1 cellular context compared by ENCODE assay signal in the genomic region with DNA sequence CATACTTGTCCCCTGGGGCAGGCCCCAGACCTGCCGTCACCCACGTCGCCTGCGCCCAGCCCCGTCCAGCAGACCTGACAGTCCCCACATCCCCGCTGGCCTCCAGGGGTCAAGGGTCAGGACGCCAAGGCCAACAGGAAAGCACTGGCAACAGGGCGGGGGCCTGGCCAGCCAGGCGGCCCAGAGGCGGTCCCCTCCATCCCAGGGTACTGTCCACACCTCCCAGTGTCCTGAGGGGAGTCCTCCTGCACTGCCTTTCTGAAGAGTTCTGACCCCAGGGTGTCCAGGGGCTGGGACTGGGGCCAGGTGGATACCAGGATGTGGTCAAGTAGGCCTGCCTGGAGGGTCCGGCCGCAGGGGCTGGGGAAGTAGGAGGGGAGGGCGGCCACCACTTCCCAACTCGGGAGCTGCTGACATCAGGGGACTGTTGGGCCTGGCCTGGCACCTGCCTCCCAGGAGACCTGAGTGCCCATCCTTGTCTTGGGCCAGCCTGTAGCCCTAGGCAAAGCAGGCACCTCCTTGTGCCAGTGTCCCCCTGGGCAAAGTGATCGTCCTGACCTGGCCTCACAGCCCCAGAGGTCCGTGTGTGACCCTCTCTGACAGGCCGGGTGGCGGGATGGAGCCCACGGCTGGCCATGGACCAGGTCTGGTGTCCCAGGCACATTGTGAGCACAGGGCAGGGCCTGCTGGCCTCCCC.
TF ChIP-seq lines count a peak whose summit lies in the region.

No MANE protein-coding gene starts in this region.

TF ChIP-seq in HepG2, 621 proteins besides CTCF, POLR2A, EP300 and RAD21 (continued from another document and continues in another):
- TF ChIP-seq, protein P1, sequence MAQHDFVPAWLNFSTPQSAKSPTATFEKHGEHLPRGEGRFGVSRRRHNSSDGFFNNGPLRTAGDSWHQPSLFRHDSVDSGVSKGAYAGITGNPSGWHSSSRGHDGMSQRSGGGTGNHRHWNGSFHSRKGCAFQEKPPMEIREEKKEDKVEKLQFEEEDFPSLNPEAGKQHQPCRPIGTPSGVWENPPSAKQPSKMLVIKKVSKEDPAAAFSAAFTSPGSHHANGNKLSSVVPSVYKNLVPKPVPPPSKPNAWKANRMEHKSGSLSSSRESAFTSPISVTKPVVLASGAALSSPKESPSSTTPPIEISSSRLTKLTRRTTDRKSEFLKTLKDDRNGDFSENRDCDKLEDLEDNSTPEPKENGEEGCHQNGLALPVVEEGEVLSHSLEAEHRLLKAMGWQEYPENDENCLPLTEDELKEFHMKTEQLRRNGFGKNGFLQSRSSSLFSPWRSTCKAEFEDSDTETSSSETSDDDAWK (CRISPR knock-in tag; IDR thresholded peaks at IDR 0.05), result no peak
- TF ChIP-seq ZNF296 (CRISPR knock-in tag; conservative IDR thresholded peaks at IDR 0.05) (peak; percentile 97), ZNF550 (CRISPR knock-in tag; IDR thresholded peaks at IDR 0.05; ENCODE audit: borderline replicate concordance) (no peak), ZNF30 (CRISPR knock-in tag; IDR thresholded peaks at IDR 0.05) (no peak), SMC3 (IDR thresholded peaks at IDR 0.05; ENCODE audit: low read length) (no peak), ZNF230 (CRISPR knock-in tag; IDR thresholded peaks at IDR 0.05) (no peak), CREM (IDR thresholded peaks at IDR 0.05) (peak; percentile 53; the same call in 1 of the 2 replicates), CREM (CRISPR knock-in tag; IDR thresholded peaks at IDR 0.05) (no peak), ZNF563 (CRISPR knock-in tag; IDR thresholded peaks at IDR 0.05) (no peak), DPF2 (CRISPR knock-in tag; IDR thresholded peaks at IDR 0.05; ENCODE audit: borderline replicate concordance, low read depth) (peak; percentile 60; the same call in 1 of the 2 replicates), KDM6A (CRISPR knock-in tag; IDR thresholded peaks at IDR 0.05; ENCODE audit: low read depth) (peak; percentile 68; the same call in 1 of the 2 replicates), SNRNP70 (IDR thresholded peaks at IDR 0.05; ENCODE audit: low read depth, low read length) (no peak), PHF21A (CRISPR knock-in tag; IDR thresholded peaks at IDR 0.05) (peak; percentile 85), TGIF2 (CRISPR knock-in tag; IDR thresholded peaks at IDR 0.05) (no peak), SRY (CRISPR knock-in tag; IDR thresholded peaks at IDR 0.05) (peak; percentile 55; the same call in 1 of the 2 replicates), ZNF775 (CRISPR knock-in tag; IDR thresholded peaks at IDR 0.05; ENCODE audit: borderline replicate concordance) (no peak), NFE2 (CRISPR knock-in tag; IDR thresholded peaks at IDR 0.05) (no peak), ZNF292 (CRISPR knock-in tag; IDR thresholded peaks at IDR 0.05; ENCODE audit: borderline replicate concordance, low read depth) (peak; percentile 31; the same call in 1 of the 2 replicates), ZNF788 (CRISPR knock-in tag; IDR thresholded peaks at IDR 0.05; ENCODE audit: borderline replicate concordance) (peak; percentile 53; the same call in 1 of the 2 replicates), ZNF567 (CRISPR knock-in tag; IDR thresholded peaks at IDR 0.05; ENCODE audit: borderline replicate concordance) (no peak), RFX3 (CRISPR knock-in tag; IDR thresholded peaks at IDR 0.05) (no peak), ZNF790 (CRISPR knock-in tag; IDR thresholded peaks at IDR 0.05; ENCODE audit: borderline replicate concordance) (no peak), ZNF432 (CRISPR knock-in tag; IDR thresholded peaks at IDR 0.05; ENCODE audit: borderline replicate concordance) (no peak), ZNF530 (CRISPR knock-in tag; IDR thresholded peaks at IDR 0.05; ENCODE audit: low read depth) (no peak), MAFK (conservative IDR thresholded peaks at IDR 0.05 in 1 of 2, IDR thresholded peaks at IDR 0.05 in 1 of 2; ENCODE audit: low read length in 2 of 2) (no peak), ZNF670 (CRISPR knock-in tag; IDR thresholded peaks at IDR 0.05; ENCODE audit: borderline replicate concordance) (no peak), SSRP1 (CRISPR knock-in tag; IDR thresholded peaks at IDR 0.05) (no peak), ZSCAN20 (CRISPR knock-in tag; IDR thresholded peaks at IDR 0.05; ENCODE audit: borderline replicate concordance) (no peak), HNF4A (CRISPR knock-in tag; IDR thresholded peaks at IDR 0.05) (peak; percentile 81), PITX1 (CRISPR knock-in tag; IDR thresholded peaks at IDR 0.05) (0 out of 2 replicates have a peak, but pooled peaks have one; percentile 40), ZNF121 (CRISPR knock-in tag; IDR thresholded peaks at IDR 0.05) (no peak), KLF6 (CRISPR knock-in tag; IDR thresholded peaks at IDR 0.05) (peak; percentile 36; the same call in 1 of the 2 replicates), ASH2L (IDR thresholded peaks at IDR 0.05; ENCODE audit: insufficient read length, low read depth, low read length) (no peak), GATA4 (IDR thresholded peaks at IDR 0.05; ENCODE audit: borderline replicate concordance, low read depth) (peak; percentile 58; the same call in 1 of the 2 replicates), TBL1XR1 (IDR thresholded peaks at IDR 0.05; ENCODE audit: borderline replicate concordance, low read length, partially characterized antibody) (no peak), U2AF2 (IDR thresholded peaks at IDR 0.05; ENCODE audit: low read depth, low read length) (no peak), STAG1 (CRISPR knock-in tag; IDR thresholded peaks at IDR 0.05) (peak; percentile 22; the same call in 1 of the 2 replicates)
- TF ChIP-seq, protein P2, sequence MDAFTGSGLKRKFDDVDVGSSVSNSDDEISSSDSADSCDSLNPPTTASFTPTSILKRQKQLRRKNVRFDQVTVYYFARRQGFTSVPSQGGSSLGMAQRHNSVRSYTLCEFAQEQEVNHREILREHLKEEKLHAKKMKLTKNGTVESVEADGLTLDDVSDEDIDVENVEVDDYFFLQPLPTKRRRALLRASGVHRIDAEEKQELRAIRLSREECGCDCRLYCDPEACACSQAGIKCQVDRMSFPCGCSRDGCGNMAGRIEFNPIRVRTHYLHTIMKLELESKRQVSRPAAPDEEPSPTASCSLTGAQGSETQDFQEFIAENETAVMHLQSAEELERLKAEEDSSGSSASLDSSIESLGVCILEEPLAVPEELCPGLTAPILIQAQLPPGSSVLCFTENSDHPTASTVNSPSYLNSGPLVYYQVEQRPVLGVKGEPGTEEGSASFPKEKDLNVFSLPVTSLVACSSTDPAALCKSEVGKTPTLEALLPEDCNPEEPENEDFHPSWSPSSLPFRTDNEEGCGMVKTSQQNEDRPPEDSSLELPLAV (CRISPR knock-in tag; conservative IDR thresholded peaks at IDR 0.05; ENCODE audit: low read depth), result no peak
- TF ChIP-seq, protein P3, sequence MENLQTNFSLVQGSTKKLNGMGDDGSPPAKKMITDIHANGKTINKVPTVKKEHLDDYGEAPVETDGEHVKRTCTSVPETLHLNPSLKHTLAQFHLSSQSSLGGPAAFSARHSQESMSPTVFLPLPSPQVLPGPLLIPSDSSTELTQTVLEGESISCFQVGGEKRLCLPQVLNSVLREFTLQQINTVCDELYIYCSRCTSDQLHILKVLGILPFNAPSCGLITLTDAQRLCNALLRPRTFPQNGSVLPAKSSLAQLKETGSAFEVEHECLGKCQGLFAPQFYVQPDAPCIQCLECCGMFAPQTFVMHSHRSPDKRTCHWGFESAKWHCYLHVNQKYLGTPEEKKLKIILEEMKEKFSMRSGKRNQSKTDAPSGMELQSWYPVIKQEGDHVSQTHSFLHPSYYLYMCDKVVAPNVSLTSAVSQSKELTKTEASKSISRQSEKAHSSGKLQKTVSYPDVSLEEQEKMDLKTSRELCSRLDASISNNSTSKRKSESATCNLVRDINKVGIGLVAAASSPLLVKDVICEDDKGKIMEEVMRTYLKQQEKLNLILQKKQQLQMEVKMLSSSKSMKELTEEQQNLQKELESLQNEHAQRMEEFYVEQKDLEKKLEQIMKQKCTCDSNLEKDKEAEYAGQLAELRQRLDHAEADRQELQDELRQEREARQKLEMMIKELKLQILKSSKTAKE (CRISPR knock-in tag; IDR thresholded peaks at IDR 0.05; ENCODE audit: borderline replicate concordance), result 0 out of 2 replicates have a peak, but pooled peaks have one; percentile 63
- TF ChIP-seq, protein P4, sequence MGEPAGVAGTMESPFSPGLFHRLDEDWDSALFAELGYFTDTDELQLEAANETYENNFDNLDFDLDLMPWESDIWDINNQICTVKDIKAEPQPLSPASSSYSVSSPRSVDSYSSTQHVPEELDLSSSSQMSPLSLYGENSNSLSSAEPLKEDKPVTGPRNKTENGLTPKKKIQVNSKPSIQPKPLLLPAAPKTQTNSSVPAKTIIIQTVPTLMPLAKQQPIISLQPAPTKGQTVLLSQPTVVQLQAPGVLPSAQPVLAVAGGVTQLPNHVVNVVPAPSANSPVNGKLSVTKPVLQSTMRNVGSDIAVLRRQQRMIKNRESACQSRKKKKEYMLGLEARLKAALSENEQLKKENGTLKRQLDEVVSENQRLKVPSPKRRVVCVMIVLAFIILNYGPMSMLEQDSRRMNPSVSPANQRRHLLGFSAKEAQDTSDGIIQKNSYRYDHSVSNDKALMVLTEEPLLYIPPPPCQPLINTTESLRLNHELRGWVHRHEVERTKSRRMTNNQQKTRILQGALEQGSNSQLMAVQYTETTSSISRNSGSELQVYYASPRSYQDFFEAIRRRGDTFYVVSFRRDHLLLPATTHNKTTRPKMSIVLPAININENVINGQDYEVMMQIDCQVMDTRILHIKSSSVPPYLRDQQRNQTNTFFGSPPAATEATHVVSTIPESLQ (CRISPR knock-in tag; conservative IDR thresholded peaks at IDR 0.05), result no peak
- TF ChIP-seq, protein P5, sequence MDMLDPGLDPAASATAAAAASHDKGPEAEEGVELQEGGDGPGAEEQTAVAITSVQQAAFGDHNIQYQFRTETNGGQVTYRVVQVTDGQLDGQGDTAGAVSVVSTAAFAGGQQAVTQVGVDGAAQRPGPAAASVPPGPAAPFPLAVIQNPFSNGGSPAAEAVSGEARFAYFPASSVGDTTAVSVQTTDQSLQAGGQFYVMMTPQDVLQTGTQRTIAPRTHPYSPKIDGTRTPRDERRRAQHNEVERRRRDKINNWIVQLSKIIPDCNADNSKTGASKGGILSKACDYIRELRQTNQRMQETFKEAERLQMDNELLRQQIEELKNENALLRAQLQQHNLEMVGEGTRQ (IDR thresholded peaks at IDR 0.05; ENCODE audit: low read depth, low read length), result no peak
- TF ChIP-seq, protein P5 (CRISPR knock-in tag; IDR thresholded peaks at IDR 0.05; ENCODE audit: borderline replicate concordance), result no peak; the same call in 1 of the 2 replicates
- TF ChIP-seq, protein P6, sequence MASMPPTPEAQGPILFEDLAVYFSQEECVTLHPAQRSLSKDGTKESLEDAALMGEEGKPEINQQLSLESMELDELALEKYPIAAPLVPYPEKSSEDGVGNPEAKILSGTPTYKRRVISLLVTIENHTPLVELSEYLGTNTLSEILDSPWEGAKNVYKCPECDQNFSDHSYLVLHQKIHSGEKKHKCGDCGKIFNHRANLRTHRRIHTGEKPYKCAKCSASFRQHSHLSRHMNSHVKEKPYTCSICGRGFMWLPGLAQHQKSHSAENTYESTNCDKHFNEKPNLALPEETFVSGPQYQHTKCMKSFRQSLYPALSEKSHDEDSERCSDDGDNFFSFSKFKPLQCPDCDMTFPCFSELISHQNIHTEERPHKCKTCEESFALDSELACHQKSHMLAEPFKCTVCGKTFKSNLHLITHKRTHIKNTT (CRISPR knock-in tag; IDR thresholded peaks at IDR 0.05), result no peak
- TF ChIP-seq, protein P7, sequence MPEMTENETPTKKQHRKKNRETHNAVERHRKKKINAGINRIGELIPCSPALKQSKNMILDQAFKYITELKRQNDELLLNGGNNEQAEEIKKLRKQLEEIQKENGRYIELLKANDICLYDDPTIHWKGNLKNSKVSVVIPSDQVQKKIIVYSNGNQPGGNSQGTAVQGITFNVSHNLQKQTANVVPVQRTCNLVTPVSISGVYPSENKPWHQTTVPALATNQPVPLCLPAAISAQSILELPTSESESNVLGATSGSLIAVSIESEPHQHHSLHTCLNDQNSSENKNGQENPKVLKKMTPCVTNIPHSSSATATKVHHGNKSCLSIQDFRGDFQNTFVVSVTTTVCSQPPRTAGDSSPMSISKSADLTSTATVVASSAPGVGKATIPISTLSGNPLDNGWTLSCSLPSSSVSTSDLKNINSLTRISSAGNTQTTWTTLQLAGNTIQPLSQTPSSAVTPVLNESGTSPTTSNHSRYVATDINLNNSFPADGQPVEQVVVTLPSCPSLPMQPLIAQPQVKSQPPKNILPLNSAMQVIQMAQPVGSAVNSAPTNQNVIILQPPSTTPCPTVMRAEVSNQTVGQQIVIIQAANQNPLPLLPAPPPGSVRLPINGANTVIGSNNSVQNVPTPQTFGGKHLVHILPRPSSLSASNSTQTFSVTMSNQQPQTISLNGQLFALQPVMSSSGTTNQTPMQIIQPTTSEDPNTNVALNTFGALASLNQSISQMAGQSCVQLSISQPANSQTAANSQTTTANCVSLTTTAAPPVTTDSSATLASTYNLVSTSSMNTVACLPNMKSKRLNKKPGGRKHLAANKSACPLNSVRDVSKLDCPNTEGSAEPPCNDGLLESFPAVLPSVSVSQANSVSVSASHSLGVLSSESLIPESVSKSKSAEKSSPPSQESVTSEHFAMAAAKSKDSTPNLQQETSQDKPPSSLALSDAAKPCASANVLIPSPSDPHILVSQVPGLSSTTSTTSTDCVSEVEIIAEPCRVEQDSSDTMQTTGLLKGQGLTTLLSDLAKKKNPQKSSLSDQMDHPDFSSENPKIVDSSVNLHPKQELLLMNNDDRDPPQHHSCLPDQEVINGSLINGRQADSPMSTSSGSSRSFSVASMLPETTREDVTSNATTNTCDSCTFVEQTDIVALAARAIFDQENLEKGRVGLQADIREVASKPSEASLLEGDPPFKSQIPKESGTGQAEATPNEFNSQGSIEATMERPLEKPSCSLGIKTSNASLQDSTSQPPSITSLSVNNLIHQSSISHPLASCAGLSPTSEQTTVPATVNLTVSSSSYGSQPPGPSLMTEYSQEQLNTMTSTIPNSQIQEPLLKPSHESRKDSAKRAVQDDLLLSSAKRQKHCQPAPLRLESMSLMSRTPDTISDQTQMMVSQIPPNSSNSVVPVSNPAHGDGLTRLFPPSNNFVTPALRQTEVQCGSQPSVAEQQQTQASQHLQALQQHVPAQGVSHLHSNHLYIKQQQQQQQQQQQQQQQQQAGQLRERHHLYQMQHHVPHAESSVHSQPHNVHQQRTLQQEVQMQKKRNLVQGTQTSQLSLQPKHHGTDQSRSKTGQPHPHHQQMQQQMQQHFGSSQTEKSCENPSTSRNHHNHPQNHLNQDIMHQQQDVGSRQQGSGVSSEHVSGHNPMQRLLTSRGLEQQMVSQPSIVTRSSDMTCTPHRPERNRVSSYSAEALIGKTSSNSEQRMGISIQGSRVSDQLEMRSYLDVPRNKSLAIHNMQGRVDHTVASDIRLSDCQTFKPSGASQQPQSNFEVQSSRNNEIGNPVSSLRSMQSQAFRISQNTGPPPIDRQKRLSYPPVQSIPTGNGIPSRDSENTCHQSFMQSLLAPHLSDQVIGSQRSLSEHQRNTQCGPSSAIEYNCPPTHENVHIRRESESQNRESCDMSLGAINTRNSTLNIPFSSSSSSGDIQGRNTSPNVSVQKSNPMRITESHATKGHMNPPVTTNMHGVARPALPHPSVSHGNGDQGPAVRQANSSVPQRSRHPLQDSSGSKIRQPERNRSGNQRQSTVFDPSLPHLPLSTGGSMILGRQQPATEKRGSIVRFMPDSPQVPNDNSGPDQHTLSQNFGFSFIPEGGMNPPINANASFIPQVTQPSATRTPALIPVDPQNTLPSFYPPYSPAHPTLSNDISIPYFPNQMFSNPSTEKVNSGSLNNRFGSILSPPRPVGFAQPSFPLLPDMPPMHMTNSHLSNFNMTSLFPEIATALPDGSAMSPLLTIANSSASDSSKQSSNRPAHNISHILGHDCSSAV (CRISPR knock-in tag; IDR thresholded peaks at IDR 0.05; ENCODE audit: borderline replicate concordance), result no peak
